ENCODE assay signal across 19 cellular contexts in the genomic region with DNA sequence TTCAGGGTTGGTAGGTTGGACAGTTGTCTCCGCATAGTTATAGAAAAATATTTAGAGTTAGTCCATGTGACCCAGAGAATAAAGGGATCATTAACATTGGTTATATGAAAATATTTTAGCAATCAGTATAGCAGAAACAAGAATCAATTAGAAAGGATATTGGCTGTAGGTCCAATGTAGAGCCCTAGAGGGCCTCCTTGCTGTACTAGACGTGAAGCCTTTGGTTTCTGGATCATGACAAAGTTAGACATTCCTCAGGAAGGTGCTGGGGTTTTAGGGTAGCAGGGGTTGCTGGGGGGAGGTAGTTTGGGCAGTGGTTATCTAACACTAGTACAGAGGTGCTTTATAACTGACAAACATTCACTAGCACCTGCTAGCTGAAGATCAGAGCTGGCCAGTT. TPM values are rescaled to one million over a fixed set of nuclear protein-coding genes. Genes with fewer than 3 reads are reported as not detected.
DNase-seq lines count a peak whose midpoint lies in the region; ATAC-seq and TF ChIP-seq lines count a peak whose summit lies in the region.
"Had no signal": no experiment of that assay in that cellular context is flagged by ENCODE, and none has a peak within 500 bp of the region (broad histone marks: within the 10 kb centered on the region; RNA-seq: fewer than 3 reads in every experiment).

No MANE protein-coding gene starts in this region.

- no peak for TF ChIP-seq POLR2A in NB4 (IDR thresholded peaks at IDR 0.05; ENCODE audit: extremely low read depth, insufficient read length)

- DNase-seq in GM06990 (ENCODE audit: extremely low read depth, insufficient read length) = no peak
- DNase-seq in NB4 (ENCODE audit: low read depth) = peak; percentile 23
- no peak for DNase-seq in endodermal cell
- DNase-seq in neural crest cell (ENCODE audit: low read depth, low spot score) = no peak
- DNase-seq in CD14-positive monocyte (ENCODE audit: low spot score) = no peak
- no peak for DNase-seq in stimulated activated CD4-positive, alpha-beta T cell treated with anti-CD3 and anti-CD28 coated beads, Interleukin-2, amount 100 ng/mL, for 24 hours
- DNase-seq: activated CD4-positive, alpha-beta T cell treated with anti-CD3 and anti-CD28 coated beads, Interleukin-2, amount 50 U/mL, for 1 hour; activated naive CD8-positive, alpha-beta T cell treated with anti-CD3 and anti-CD28 coated beads, Interleukin-2, amount 10 ng/mL, durations not matched to agents 7 days and 5 days; activated T-cell treated with anti-CD3 and anti-CD28 coated beads, Interleukin-2, amount 50 U/mL, for 1 hour; caudate nucleus; CD4-positive, alpha-beta memory T cell; heart right ventricle; NCI-H2029; NCI-H526 treated with DMSO at 0.1 percent for 48 hours; sigmoid colon; stimulated activated CD4-positive, alpha-beta T cell treated with anti-CD3 and anti-CD28 coated beads, Interleukin-4, amount 100 ng/mL, for 24 hours; upper lobe of left lung had no signal

- H3K36me3 Mint-ChIP-seq in endodermal cell (ENCODE audit: low read depth) (no peaks in the 10 kb centered on the region), neural crest cell (ENCODE audit: low read depth) (no peaks in the 10 kb centered on the region), CD14-positive monocyte (no peaks in the 10 kb centered on the region)
- H3K36me3 Mint-ChIP-seq: activated naive CD8-positive, alpha-beta T cell treated with anti-CD3 and anti-CD28 coated beads, Interleukin-2, amount 10 ng/mL, durations not matched to agents 7 days and 5 days; CD4-positive, alpha-beta memory T cell had no signal

- H3K27ac Mint-ChIP-seq in endodermal cell (no peak overlapping the region), neural crest cell (ENCODE audit: unreplicated experiment) (no peak overlapping the region), CD14-positive monocyte (peak overlapping the region in 1 of 7 donors; percentile 71)
- H3K27ac Mint-ChIP-seq: activated naive CD8-positive, alpha-beta T cell treated with anti-CD3 and anti-CD28 coated beads, Interleukin-2, amount 10 ng/mL, durations not matched to agents 7 days and 5 days; CD4-positive, alpha-beta memory T cell had no signal

- no peaks in the 10 kb centered on the region for H3K27me3 Mint-ChIP-seq in endodermal cell (ENCODE audit: insufficient read depth)
- no peaks in the 10 kb centered on the region for H3K27me3 Mint-ChIP-seq in neural crest cell (ENCODE audit: low read depth)
- peaks cover 0 to 3% (median 0%) of the 10 kb centered on the region in 3 donors for H3K27me3 Mint-ChIP-seq in CD14-positive monocyte (ENCODE audit: low read depth in 3 of 3)

- no peak overlapping the region for H3K9ac ChIP-seq in endodermal cell (ENCODE audit: extremely low read depth, low read length, poor library complexity, severe bottlenecking)

- no peak overlapping the region for H3K4me3 Mint-ChIP-seq in endodermal cell
- H3K4me3 Mint-ChIP-seq in neural crest cell = no peak overlapping the region
- no peak overlapping the region for H3K4me3 Mint-ChIP-seq in CD14-positive monocyte
- H3K4me3 Mint-ChIP-seq: activated naive CD8-positive, alpha-beta T cell treated with anti-CD3 and anti-CD28 coated beads, Interleukin-2, amount 10 ng/mL, durations not matched to agents 7 days and 5 days; CD4-positive, alpha-beta memory T cell had no signal

- H3K9me3 Mint-ChIP-seq in endodermal cell = no peaks in the 10 kb centered on the region
- no peaks in the 10 kb centered on the region for H3K9me3 Mint-ChIP-seq in neural crest cell
- H3K9me3 Mint-ChIP-seq in CD14-positive monocyte = no peaks in the 10 kb centered on the region
- H3K9me3 Mint-ChIP-seq: activated naive CD8-positive, alpha-beta T cell treated with anti-CD3 and anti-CD28 coated beads, Interleukin-2, amount 10 ng/mL, durations not matched to agents 7 days and 5 days; CD4-positive, alpha-beta memory T cell had no signal

- peak; percentile 18 for TF ChIP-seq CTCF in GM06990 (IDR thresholded peaks at IDR 0.05; ENCODE audit: insufficient read depth, low read length, poor library complexity, severe bottlenecking)
- TF ChIP-seq CTCF in NB4 (IDR thresholded peaks at IDR 0.05; ENCODE audit: low read depth, low read length) = peak; percentile 25
- TF ChIP-seq CTCF in endodermal cell (conservative IDR thresholded peaks at IDR 0.05) = peak; percentile 74
- TF ChIP-seq CTCF in neural crest cell (conservative IDR thresholded peaks at IDR 0.05) = peak; percentile 40
- no peak for TF ChIP-seq CTCF in CD14-positive monocyte (IDR thresholded peaks at IDR 0.05)

- intact Hi-C loops in CD14-positive monocyte (cut with micrococcal nuclease) = no loop called here

- no peaks in the 10 kb centered on the region for H3K4me1 Mint-ChIP-seq in endodermal cell
- no peaks in the 10 kb centered on the region for H3K4me1 Mint-ChIP-seq in neural crest cell
- no peaks in the 10 kb centered on the region for H3K4me1 Mint-ChIP-seq in CD14-positive monocyte
- H3K4me1 Mint-ChIP-seq: activated naive CD8-positive, alpha-beta T cell treated with anti-CD3 and anti-CD28 coated beads, Interleukin-2, amount 10 ng/mL, durations not matched to agents 7 days and 5 days; CD4-positive, alpha-beta memory T cell had no signal

- H3K27me3 ChIP-seq in GM06990 (replicated peaks; ENCODE audit: control insufficient read depth, insufficient read depth, low read length) (no peaks in the 10 kb centered on the region; the same call in 1 of the 2 replicates), endodermal cell (ENCODE audit: control insufficient read depth, insufficient read depth, low read length, poor library complexity, severe bottlenecking) (no peaks in the 10 kb centered on the region)
- H3K27me3 ChIP-seq: neutrophil, sigmoid colon, upper lobe of left lung had no signal

- H3K4me3 ChIP-seq in GM06990 (replicated peaks; ENCODE audit: low read depth, low read length) = no peak overlapping the region
- H3K4me3 ChIP-seq in NB4 (ENCODE audit: low read depth, low read length) = no peak overlapping the region
- no peak overlapping the region for H3K4me3 ChIP-seq in endodermal cell (ENCODE audit: low read length)
- H3K4me3 ChIP-seq: heart right ventricle, sigmoid colon, upper lobe of left lung had no signal

- H3K9me3 ChIP-seq in endodermal cell (ENCODE audit: control insufficient read depth, low read length) = no peaks in the 10 kb centered on the region
- H3K9me3 ChIP-seq: heart right ventricle, neutrophil, sigmoid colon, upper lobe of left lung had no signal

- H3K27ac ChIP-seq in endodermal cell (ENCODE audit: low read depth, low read length) = no peak overlapping the region
- H3K27ac ChIP-seq: heart right ventricle, neutrophil, sigmoid colon, upper lobe of left lung had no signal

- ATAC-seq in HG02884 (IDR thresholded peaks at IDR 0.05; ENCODE audit: unreplicated experiment) = no peak
- ATAC-seq: heart right ventricle had no signal

- WGBS in endodermal cell (ENCODE audit: insufficient coverage in 1 of 2, insufficient read length in 1 of 2), 2 experiments = 81 to 100% methylated on average over 1 to 2 of the region's 2 CpGs

- no peaks in the 10 kb centered on the region for H3K4me1 ChIP-seq in endodermal cell (ENCODE audit: control insufficient read depth, insufficient read depth, low read length)
- H3K4me1 ChIP-seq: heart right ventricle, upper lobe of left lung had no signal

- no peaks in the 10 kb centered on the region for H3K36me3 ChIP-seq in GM06990 (ENCODE audit: control insufficient read depth, insufficient read depth, low read length)
- H3K36me3 ChIP-seq in endodermal cell (ENCODE audit: control insufficient read depth, insufficient read depth, low read length) = no peaks in the 10 kb centered on the region
- H3K36me3 ChIP-seq: heart right ventricle, neutrophil, sigmoid colon, upper lobe of left lung had no signal

RNA-seq across cellular contexts. Expression of a gene that starts 31.6 kb away (rescaled TPM):
- total RNA-seq in endodermal cell = not detected
- polyA plus RNA-seq in endodermal cell (2013, experiment 1 of 2) = 0.75 TPM
- polyA plus RNA-seq in endodermal cell (2013, experiment 2 of 2) = 0.91 TPM
- total RNA-seq in neural crest cell = 0.11 and 0.21 TPM in 2 replicates
- not detected for polyA plus RNA-seq in CD14-positive monocyte
- total RNA-seq: activated naive CD8-positive, alpha-beta T cell treated with anti-CD3 and anti-CD28 coated beads, Interleukin-2, amount 10 ng/mL, durations not matched to agents 7 days and 5 days; CD4-positive, alpha-beta memory T cell had no signal
- polyA plus RNA-seq: CD4-positive, alpha-beta memory T cell had no signal
